1 cellular context compared by ENCODE assay signal in the genomic region with DNA sequence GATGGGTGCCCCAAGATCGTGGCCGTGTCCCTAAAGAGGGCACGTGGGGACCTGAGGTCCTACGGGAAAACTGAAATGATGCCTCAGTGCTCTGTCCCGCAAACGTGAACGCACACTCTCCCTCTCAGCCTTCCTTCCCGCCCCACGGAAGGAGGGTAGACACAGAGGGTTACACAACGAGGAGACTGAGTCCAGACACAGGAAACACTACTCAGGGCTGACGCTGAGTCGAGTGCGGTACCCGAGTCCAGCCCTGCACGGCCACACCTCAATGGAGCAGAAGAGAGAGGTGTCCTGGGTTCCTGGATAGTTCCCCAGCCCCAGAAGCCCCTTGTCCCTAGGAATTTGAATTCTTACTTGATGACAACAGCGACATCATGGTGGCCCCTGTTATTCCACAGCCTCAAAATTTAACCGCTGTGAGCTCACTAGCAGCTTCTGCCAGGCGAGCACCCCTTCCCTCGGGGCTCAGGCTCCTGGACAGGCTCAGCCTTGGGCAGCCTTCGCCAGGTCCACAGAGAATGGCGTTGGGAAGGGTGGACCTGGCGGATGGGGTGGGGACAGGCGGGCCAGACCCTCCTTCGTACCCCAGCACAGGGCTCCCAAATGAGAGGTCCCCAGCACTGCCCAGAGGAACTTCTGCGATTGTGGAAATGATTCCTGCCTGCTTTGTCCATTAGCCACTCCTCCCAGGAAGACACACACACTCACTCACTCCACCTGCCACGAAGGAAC.
TF ChIP-seq lines count a peak whose summit lies in the region.

No MANE protein-coding gene starts in this region.

TF ChIP-seq in HepG2, 621 proteins besides CTCF, POLR2A, EP300 and RAD21 (continued from another document and continues in another):
- TF ChIP-seq DNMT3B (CRISPR knock-in tag; conservative IDR thresholded peaks at IDR 0.05) (0 out of 2 replicates have a peak, but pooled peaks have one; percentile 15), ZNF12 (CRISPR knock-in tag; IDR thresholded peaks at IDR 0.05) (0 out of 2 replicates have a peak, but pooled peaks have one; percentile 5), TBP (CRISPR knock-in tag; IDR thresholded peaks at IDR 0.05) (no peak), SIX4 (CRISPR knock-in tag; IDR thresholded peaks at IDR 0.05) (no peak), SALL2 (CRISPR knock-in tag; IDR thresholded peaks at IDR 0.05) (no peak), ZNF780A (CRISPR knock-in tag; IDR thresholded peaks at IDR 0.05) (0 out of 2 replicates have a peak, but pooled peaks have one; percentile 15), ZNF563 (CRISPR knock-in tag; IDR thresholded peaks at IDR 0.05) (0 out of 2 replicates have a peak, but pooled peaks have one; percentile 17), ATAD3A (CRISPR knock-in tag; IDR thresholded peaks at IDR 0.05) (0 out of 2 replicates have a peak, but pooled peaks have one; percentile 12), ZNF33B (CRISPR knock-in tag; IDR thresholded peaks at IDR 0.05) (no peak), ZNF567 (CRISPR knock-in tag; IDR thresholded peaks at IDR 0.05; ENCODE audit: borderline replicate concordance) (peak; percentile 24; the same call in 1 of the 2 replicates), ZNF557 (CRISPR knock-in tag; IDR thresholded peaks at IDR 0.05) (no peak), AKNA (CRISPR knock-in tag; IDR thresholded peaks at IDR 0.05; ENCODE audit: borderline replicate concordance) (no peak), GPBP1L1 (CRISPR knock-in tag; IDR thresholded peaks at IDR 0.05) (no peak), JUND (CRISPR knock-in tag; IDR thresholded peaks at IDR 0.05) (no peak), STAT6 (CRISPR knock-in tag; IDR thresholded peaks at IDR 0.05; ENCODE audit: borderline replicate concordance) (0 out of 2 replicates have a peak, but pooled peaks have one; percentile 79), ZMAT3 (CRISPR knock-in tag; conservative IDR thresholded peaks at IDR 0.05) (no peak), NFE2L2 (IDR thresholded peaks at IDR 0.05; ENCODE audit: low read length) (no peak), ZBTB20 (CRISPR knock-in tag; IDR thresholded peaks at IDR 0.05; ENCODE audit: borderline replicate concordance, low read depth) (peak; percentile 42; the same call in 1 of the 2 replicates), SAP130 (CRISPR knock-in tag; IDR thresholded peaks at IDR 0.05; ENCODE audit: low read depth) (no peak; the same call in 1 of the 2 replicates), ATF7-NPFF (CRISPR knock-in tag; IDR thresholded peaks at IDR 0.05; ENCODE audit: low read depth) (no peak), ZC3H4 (CRISPR knock-in tag; IDR thresholded peaks at IDR 0.05; ENCODE audit: borderline replicate concordance) (no peak), NFIC (IDR thresholded peaks at IDR 0.05; ENCODE audit: low read length) (no peak), SP2 (CRISPR knock-in tag; IDR thresholded peaks at IDR 0.05) (no peak), ZNF280B (CRISPR knock-in tag; IDR thresholded peaks at IDR 0.05; ENCODE audit: borderline replicate concordance) (0 out of 2 replicates have a peak, but pooled peaks have one; percentile 9), EHMT2 (IDR thresholded peaks at IDR 0.05; ENCODE audit: borderline replicate concordance, low read depth, low read length) (no peak), ZNF446 (CRISPR knock-in tag; IDR thresholded peaks at IDR 0.05) (no peak), ZBTB44 (CRISPR knock-in tag; IDR thresholded peaks at IDR 0.05) (no peak), ZNF235 (CRISPR knock-in tag; IDR thresholded peaks at IDR 0.05; ENCODE audit: borderline replicate concordance) (no peak)
- TF ChIP-seq, protein P1, sequence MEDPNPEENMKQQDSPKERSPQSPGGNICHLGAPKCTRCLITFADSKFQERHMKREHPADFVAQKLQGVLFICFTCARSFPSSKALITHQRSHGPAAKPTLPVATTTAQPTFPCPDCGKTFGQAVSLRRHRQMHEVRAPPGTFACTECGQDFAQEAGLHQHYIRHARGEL (CRISPR knock-in tag; IDR thresholded peaks at IDR 0.05): no peak
- TF ChIP-seq, protein P2, sequence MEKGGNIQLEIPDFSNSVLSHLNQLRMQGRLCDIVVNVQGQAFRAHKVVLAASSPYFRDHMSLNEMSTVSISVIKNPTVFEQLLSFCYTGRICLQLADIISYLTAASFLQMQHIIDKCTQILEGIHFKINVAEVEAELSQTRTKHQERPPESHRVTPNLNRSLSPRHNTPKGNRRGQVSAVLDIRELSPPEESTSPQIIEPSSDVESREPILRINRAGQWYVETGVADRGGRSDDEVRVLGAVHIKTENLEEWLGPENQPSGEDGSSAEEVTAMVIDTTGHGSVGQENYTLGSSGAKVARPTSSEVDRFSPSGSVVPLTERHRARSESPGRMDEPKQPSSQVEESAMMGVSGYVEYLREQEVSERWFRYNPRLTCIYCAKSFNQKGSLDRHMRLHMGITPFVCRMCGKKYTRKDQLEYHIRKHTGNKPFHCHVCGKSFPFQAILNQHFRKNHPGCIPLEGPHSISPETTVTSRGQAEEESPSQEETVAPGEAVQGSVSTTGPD (CRISPR knock-in tag; IDR thresholded peaks at IDR 0.05): no peak
- TF ChIP-seq, protein P3, sequence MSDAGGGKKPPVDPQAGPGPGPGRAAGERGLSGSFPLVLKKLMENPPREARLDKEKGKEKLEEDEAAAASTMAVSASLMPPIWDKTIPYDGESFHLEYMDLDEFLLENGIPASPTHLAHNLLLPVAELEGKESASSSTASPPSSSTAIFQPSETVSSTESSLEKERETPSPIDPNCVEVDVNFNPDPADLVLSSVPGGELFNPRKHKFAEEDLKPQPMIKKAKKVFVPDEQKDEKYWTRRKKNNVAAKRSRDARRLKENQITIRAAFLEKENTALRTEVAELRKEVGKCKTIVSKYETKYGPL (CRISPR knock-in tag; IDR thresholded peaks at IDR 0.05): 0 out of 2 replicates have a peak, but pooled peaks have one; percentile 33
- TF ChIP-seq, protein P4, sequence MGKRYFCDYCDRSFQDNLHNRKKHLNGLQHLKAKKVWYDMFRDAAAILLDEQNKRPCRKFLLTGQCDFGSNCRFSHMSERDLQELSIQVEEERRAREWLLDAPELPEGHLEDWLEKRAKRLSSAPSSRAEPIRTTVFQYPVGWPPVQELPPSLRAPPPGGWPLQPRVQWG (CRISPR knock-in tag; IDR thresholded peaks at IDR 0.05; ENCODE audit: borderline replicate concordance, low read depth): no peak
- TF ChIP-seq, protein P5, sequence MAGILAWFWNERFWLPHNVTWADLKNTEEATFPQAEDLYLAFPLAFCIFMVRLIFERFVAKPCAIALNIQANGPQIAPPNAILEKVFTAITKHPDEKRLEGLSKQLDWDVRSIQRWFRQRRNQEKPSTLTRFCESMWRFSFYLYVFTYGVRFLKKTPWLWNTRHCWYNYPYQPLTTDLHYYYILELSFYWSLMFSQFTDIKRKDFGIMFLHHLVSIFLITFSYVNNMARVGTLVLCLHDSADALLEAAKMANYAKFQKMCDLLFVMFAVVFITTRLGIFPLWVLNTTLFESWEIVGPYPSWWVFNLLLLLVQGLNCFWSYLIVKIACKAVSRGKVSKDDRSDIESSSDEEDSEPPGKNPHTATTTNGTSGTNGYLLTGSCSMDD (CRISPR knock-in tag; IDR thresholded peaks at IDR 0.05): no peak
- TF ChIP-seq, protein P6, sequence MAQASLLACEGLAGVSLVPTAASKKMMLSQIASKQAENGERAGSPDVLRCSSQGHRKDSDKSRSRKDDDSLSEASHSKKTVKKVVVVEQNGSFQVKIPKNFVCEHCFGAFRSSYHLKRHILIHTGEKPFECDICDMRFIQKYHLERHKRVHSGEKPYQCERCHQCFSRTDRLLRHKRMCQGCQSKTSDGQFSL (CRISPR knock-in tag; IDR thresholded peaks at IDR 0.05): no peak
